ENCODE assay signal across 21 cellular contexts in the genomic region with DNA sequence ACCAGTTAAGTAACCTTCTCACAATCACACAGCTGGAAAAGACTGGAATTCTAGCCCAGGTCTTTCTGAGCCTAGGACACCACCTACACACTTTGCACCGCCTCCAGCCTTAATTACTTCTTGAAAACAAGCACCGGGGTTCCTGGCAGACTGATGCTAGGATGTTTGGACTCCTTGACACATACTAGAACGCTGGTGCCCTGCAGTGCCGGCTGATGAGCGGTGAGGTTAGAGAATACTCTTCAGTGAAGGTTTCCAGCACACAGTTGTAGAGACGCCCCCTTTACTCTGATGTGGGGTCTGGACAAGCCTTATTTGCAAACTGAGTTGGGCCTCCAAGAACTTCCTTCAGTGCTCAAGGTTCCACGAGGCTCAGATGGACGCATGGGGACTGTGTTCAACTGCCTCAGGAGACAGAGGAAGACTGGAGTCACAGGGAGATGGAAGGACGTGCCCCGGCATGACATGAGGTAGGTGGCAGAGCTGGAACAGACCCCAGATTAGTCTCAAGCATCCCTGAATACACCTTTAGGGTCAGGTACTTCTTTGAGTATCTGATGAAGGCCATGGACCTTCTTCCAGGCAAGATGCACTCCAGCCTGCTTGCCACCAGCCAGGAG.
"Had no signal": no experiment of that assay in that cellular context is flagged by ENCODE, and none has a peak within 500 bp of the region (broad histone marks: within the 10 kb centered on the region; RNA-seq: fewer than 3 reads in every experiment).

No MANE protein-coding gene starts in this region.

- H3K27ac Mint-ChIP-seq: activated naive CD4-positive, alpha-beta T cell treated with anti-CD3 and anti-CD28 coated beads, Interleukin-2, amount 10 ng/mL, durations not matched to agents 7 days and 5 days; activated naive CD8-positive, alpha-beta T cell treated with anti-CD3 and anti-CD28 coated beads, Interleukin-2, amount 50 U/mL, for 24 hours; naive thymus-derived CD8-positive, alpha-beta T cell; stimulated activated memory B cell treated with anti-CD40 and anti-IgM and Interleukin-4, amounts not matched to agents 10 μg/mL and 1 μg/mL and 100 μg/mL, for 72 hours had no signal

- ATAC-seq: activated naive CD8-positive, alpha-beta T cell treated with anti-CD3 and anti-CD28 coated beads, Interleukin-2, amount 50 U/mL, for 24 hours; heart right ventricle; stimulated activated memory B cell treated with anti-CD40 and anti-IgM and Interleukin-4, amounts not matched to agents 10 μg/mL and 1 μg/mL and 100 μg/mL, for 72 hours had no signal

- DNase-seq: activated CD4-positive, alpha-beta T cell treated with anti-CD3 and anti-CD28 coated beads, Interleukin-2, amount 50 U/mL, for 48 hours; activated effector memory CD4-positive, alpha-beta T cell treated with Interleukin-2 at 50 U/mL for 16 hours; activated naive CD4-positive, alpha-beta T cell treated with anti-CD3 and anti-CD28 coated beads, Interleukin-2, amount 10 ng/mL, durations not matched to agents 7 days and 5 days; activated naive CD8-positive, alpha-beta T cell treated with anti-CD3 and anti-CD28 coated beads, Interleukin-2, amount 50 U/mL, for 24 hours; activated T-cell treated with anti-CD3 and anti-CD28 coated beads, Interleukin-2, amount 50 U/mL, for 48 hours; cortex of kidney; effector CD8-positive, alpha-beta T cell; heart right ventricle; mesendoderm; naive thymus-derived CD8-positive, alpha-beta T cell; sigmoid colon; spleen; stimulated activated CD4-positive, alpha-beta T cell treated with anti-CD3 and anti-CD28 coated beads, Interleukin-4, amount 100 ng/mL, for 4 hours; SW 1271; T-helper 2 cell; transverse colon; WERI-Rb-1 had no signal

- H3K4me3 ChIP-seq: esophagus muscularis mucosa, heart right ventricle, sigmoid colon, spleen, transverse colon had no signal

- H3K4me1 Mint-ChIP-seq: activated naive CD4-positive, alpha-beta T cell treated with anti-CD3 and anti-CD28 coated beads, Interleukin-2, amount 10 ng/mL, durations not matched to agents 7 days and 5 days; activated naive CD8-positive, alpha-beta T cell treated with anti-CD3 and anti-CD28 coated beads, Interleukin-2, amount 50 U/mL, for 24 hours; central memory CD8-positive, alpha-beta T cell; stimulated activated memory B cell treated with anti-CD40 and anti-IgM and Interleukin-4, amounts not matched to agents 10 μg/mL and 1 μg/mL and 100 μg/mL, for 72 hours had no signal

- H3K9me3 ChIP-seq: esophagus muscularis mucosa, heart right ventricle, sigmoid colon, spleen, transverse colon had no signal

- H3K36me3 ChIP-seq: esophagus muscularis mucosa, heart right ventricle, sigmoid colon, spleen, transverse colon, WERI-Rb-1 had no signal

- H3K4me3 Mint-ChIP-seq: activated naive CD4-positive, alpha-beta T cell treated with anti-CD3 and anti-CD28 coated beads, Interleukin-2, amount 10 ng/mL, durations not matched to agents 7 days and 5 days; activated naive CD8-positive, alpha-beta T cell treated with anti-CD3 and anti-CD28 coated beads, Interleukin-2, amount 50 U/mL, for 24 hours; brain; central memory CD8-positive, alpha-beta T cell; naive thymus-derived CD8-positive, alpha-beta T cell; stimulated activated memory B cell treated with anti-CD40 and anti-IgM and Interleukin-4, amounts not matched to agents 10 μg/mL and 1 μg/mL and 100 μg/mL, for 72 hours had no signal

- H3K27me3 Mint-ChIP-seq: stimulated activated memory B cell treated with anti-CD40 and anti-IgM and Interleukin-4, amounts not matched to agents 10 μg/mL and 1 μg/mL and 100 μg/mL, for 72 hours had no signal

- H3K27me3 ChIP-seq: esophagus muscularis mucosa, sigmoid colon, transverse colon had no signal

- H3K27ac ChIP-seq: heart right ventricle, spleen, WERI-Rb-1 had no signal

- H3K4me1 ChIP-seq: sigmoid colon, spleen had no signal

- H3K9me3 Mint-ChIP-seq: activated naive CD4-positive, alpha-beta T cell treated with anti-CD3 and anti-CD28 coated beads, Interleukin-2, amount 10 ng/mL, durations not matched to agents 7 days and 5 days; activated naive CD8-positive, alpha-beta T cell treated with anti-CD3 and anti-CD28 coated beads, Interleukin-2, amount 50 U/mL, for 24 hours; brain; central memory CD8-positive, alpha-beta T cell; naive thymus-derived CD8-positive, alpha-beta T cell; stimulated activated memory B cell treated with anti-CD40 and anti-IgM and Interleukin-4, amounts not matched to agents 10 μg/mL and 1 μg/mL and 100 μg/mL, for 72 hours had no signal

- H3K36me3 Mint-ChIP-seq: activated naive CD4-positive, alpha-beta T cell treated with anti-CD3 and anti-CD28 coated beads, Interleukin-2, amount 10 ng/mL, durations not matched to agents 7 days and 5 days; brain; naive thymus-derived CD8-positive, alpha-beta T cell; stimulated activated memory B cell treated with anti-CD40 and anti-IgM and Interleukin-4, amounts not matched to agents 10 μg/mL and 1 μg/mL and 100 μg/mL, for 72 hours had no signal
